Comparison of ENCODE assay signal across 2 cellular contexts in genomic region chr16:64121473-64121872, GRCh38.
TF ChIP-seq lines count a peak whose summit lies in the region.

No MANE protein-coding gene starts in this region.

TF ChIP-seq in SK-N-SH, 30 proteins besides CTCF, POLR2A, EP300 and RAD21 (continued from another document):
- TF ChIP-seq ZBTB33 (IDR thresholded peaks at IDR 0.05; ENCODE audit: borderline replicate concordance, low read depth) (no peak), TCF12 (IDR thresholded peaks at IDR 0.05) (no peak), JUND (IDR thresholded peaks at IDR 0.05) (no peak), SIN3A (IDR thresholded peaks at IDR 0.05; ENCODE audit: borderline replicate concordance, low read depth, low read length) (no peak), YY1 (IDR thresholded peaks at IDR 0.05; ENCODE audit: low read depth) (no peak)

TF ChIP-seq in SK-N-SH treated with all-trans-retinoic acid at 6 μM for 48 hours, 23 proteins besides CTCF, POLR2A, EP300 and RAD21 (continued from another document):
- TF ChIP-seq PATZ1 (CRISPR knock-in tag; IDR thresholded peaks at IDR 0.05; ENCODE audit: borderline replicate concordance) (no peak), TOX (CRISPR knock-in tag; IDR thresholded peaks at IDR 0.05; ENCODE audit: borderline replicate concordance) (no peak), ZFP30 (CRISPR knock-in tag; IDR thresholded peaks at IDR 0.05) (no peak), ISL1 (CRISPR knock-in tag; IDR thresholded peaks at IDR 0.05) (no peak), ZNF70 (CRISPR knock-in tag; IDR thresholded peaks at IDR 0.05) (no peak), CSRNP3 (CRISPR knock-in tag; IDR thresholded peaks at IDR 0.05) (no peak)
TF ChIP-seq in SK-N-SH treated with all-trans-retinoic acid at 6 μM for 48 hours: peak in this region for 0.
